Comparison of ENCODE assay signal across 8 cellular contexts in the genomic region with DNA sequence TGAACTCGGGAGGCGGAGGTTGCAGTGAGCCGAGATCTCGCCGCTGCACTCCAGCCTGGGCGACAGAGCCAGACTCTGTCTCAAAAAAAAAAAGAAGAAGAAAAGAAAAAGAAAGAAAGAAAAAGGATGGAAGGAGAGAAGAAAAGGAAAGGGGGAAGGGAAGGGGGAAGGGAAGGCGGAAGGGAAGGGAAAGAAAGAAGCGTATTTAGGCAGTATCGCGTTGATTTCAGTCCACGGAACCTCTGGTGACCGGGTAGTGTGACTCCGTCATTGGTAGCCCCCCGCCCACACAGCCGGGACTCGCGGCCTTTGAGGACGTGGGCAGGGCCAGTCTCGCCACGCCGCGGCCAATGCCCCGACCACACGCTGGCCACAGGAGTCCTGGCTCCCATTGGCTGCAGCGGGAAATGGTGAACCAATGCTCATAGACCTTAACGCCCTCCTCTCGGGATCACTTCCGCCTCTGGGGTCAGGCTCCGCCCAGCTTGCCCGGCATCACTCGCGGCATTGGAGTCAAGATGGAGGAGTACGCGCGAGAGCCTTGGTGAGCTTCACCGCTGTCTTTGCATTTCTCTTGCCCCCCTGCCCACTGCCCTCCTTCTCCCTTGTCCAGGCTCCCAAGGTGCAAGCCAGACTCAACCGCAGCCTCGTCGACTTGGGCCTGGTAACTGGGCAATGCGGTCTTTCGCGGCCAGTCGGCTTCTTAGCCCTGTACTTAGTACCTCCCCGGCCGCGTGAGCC. TPM values are rescaled to one million over a fixed set of nuclear protein-coding genes. Genes with fewer than 3 reads are reported as not detected.
DNase-seq lines count a peak whose midpoint lies in the region; TF ChIP-seq lines count a peak whose summit lies in the region.

A gene (plus strand): TSS at position 495 of the 741 bp plus-strand sequence. CDS start 24 bp downstream, at position 519.

- H3K27ac Mint-ChIP-seq in nephron = peak within 1 kb of the TSS; percentile 95 to 96 (median 96)
- peak within 1 kb of the TSS; percentile 94 for H3K27ac Mint-ChIP-seq in stimulated activated naive CD8-positive, alpha-beta T cell treated with anti-CD3 and anti-CD28 coated beads, Interleukin-15, Interleukin-2, amounts not matched to agents 100 ng/mL and 50 ng/mL, for 24 hours

- no peaks in the 10 kb centered on the region for H3K9me3 Mint-ChIP-seq in nephron
- no peaks in the 10 kb centered on the region for H3K9me3 Mint-ChIP-seq in stimulated activated naive CD8-positive, alpha-beta T cell treated with anti-CD3 and anti-CD28 coated beads, Interleukin-15, Interleukin-2, amounts not matched to agents 100 ng/mL and 50 ng/mL, for 24 hours

- peaks cover 10% of the 10 kb centered on the region for H3K4me1 Mint-ChIP-seq in nephron
- peaks cover 26% of the 10 kb centered on the region for H3K4me1 Mint-ChIP-seq in stimulated activated naive CD8-positive, alpha-beta T cell treated with anti-CD3 and anti-CD28 coated beads, Interleukin-15, Interleukin-2, amounts not matched to agents 100 ng/mL and 50 ng/mL, for 24 hours (ENCODE audit: low read depth)

- no peak for TF ChIP-seq CTCF in fibroblast of the aortic adventitia (IDR thresholded peaks at IDR 0.05; ENCODE audit: insufficient read depth, low read length)
- TF ChIP-seq CTCF in nephron (IDR thresholded peaks at IDR 0.05; ENCODE audit: unreplicated experiment in 3 of 3) = no peak

- DNase-seq in ELF-1 (ENCODE audit: low read depth, low spot score) (peak; percentile 97), H7 (peak; percentile 95), M059J (ENCODE audit: low read depth) (peak; percentile 99), SHP77 (lab: John Stamatoyannopoulos, UW) (peak; percentile 98), fibroblast of the aortic adventitia (ENCODE audit: low read depth) (peak; percentile 97)
- DNase-seq in activated effector memory CD4-positive, alpha-beta T cell treated with Interleukin-2 at 50 U/mL for 16 hours = peak; percentile 87

- peaks cover 5% of the 10 kb centered on the region for H3K36me3 ChIP-seq in H7 (replicated peaks; ENCODE audit: control insufficient read depth, insufficient read depth, low read length)

- no peaks in the 10 kb centered on the region for H3K27me3 Mint-ChIP-seq in nephron (ENCODE audit: low read depth)
- no peaks in the 10 kb centered on the region for H3K27me3 Mint-ChIP-seq in stimulated activated naive CD8-positive, alpha-beta T cell treated with anti-CD3 and anti-CD28 coated beads, Interleukin-15, Interleukin-2, amounts not matched to agents 100 ng/mL and 50 ng/mL, for 24 hours

- no peaks in the 10 kb centered on the region for H3K27me3 ChIP-seq in H7 (ENCODE audit: control insufficient read depth, insufficient read depth, low read length)

- peaks cover 16% of the 10 kb centered on the region for H3K36me3 Mint-ChIP-seq in nephron (ENCODE audit: low read depth)
- H3K36me3 Mint-ChIP-seq in stimulated activated naive CD8-positive, alpha-beta T cell treated with anti-CD3 and anti-CD28 coated beads, Interleukin-15, Interleukin-2, amounts not matched to agents 100 ng/mL and 50 ng/mL, for 24 hours (ENCODE audit: low read depth) = peaks cover 26% of the 10 kb centered on the region

- H3K4me3 ChIP-seq in H7 (ENCODE audit: insufficient read depth, low read depth, low read length) = peak within 1 kb of the TSS; percentile 82
- H3K4me3 ChIP-seq in fibroblast of the aortic adventitia (ENCODE audit: low read depth, low read length) = peak within 1 kb of the TSS; percentile 100

- peak within 1 kb of the TSS; percentile 95 to 98 (median 96) for H3K4me3 Mint-ChIP-seq in nephron
- H3K4me3 Mint-ChIP-seq in stimulated activated naive CD8-positive, alpha-beta T cell treated with anti-CD3 and anti-CD28 coated beads, Interleukin-15, Interleukin-2, amounts not matched to agents 100 ng/mL and 50 ng/mL, for 24 hours = peak within 1 kb of the TSS; percentile 94

RNA-seq across cellular contexts. Expression of the gene that starts here (rescaled TPM):
- 74.6 and 75.6 TPM in 2 replicates for total RNA-seq in H7 (2014; rRNA removed; shearing (Covaris generic))
- total RNA-seq in M059J (2014; rRNA removed; shearing (Covaris generic)) = 85.0 and 113 TPM in 2 replicates
- total RNA-seq in fibroblast of the aortic adventitia (ENCODE audit: low replicate concordance) = 29.9 and 59.6 TPM in 2 replicates

Comparison
In these comparisons a context has a peak if more than half of its experiments do, and no peak if none do; other contexts are left out.
1. Peak in every context shown above with its lines: DNase-seq and H3K4me3 ChIP-seq.